Comparison of ENCODE assay signal across 16 cellular contexts in the genomic region with DNA sequence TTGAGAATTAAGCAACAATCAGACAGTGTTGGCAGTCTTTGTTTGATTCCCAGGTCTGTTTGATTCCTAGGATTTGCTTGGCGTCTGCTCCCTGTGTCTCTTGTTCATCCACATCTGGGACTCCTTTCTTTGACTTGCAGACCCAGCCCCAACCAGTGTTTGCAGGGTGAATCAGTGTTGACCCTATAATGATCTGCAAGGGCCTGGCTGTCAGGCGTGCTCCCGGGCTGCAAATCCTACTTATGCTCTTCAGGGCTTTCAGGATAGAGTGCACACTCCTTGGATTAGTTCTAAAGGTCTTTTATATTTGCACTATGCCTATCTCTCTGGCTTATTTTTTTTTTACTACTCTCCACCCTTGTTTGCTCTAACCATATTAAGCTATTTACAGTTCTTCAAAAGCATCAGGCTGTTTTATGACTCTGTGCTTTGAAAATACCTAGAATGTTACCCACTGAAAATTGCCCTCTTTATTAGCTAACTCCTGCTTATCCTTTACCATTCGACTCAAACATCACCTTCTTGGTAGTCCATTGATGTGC. TPM values are rescaled to one million over a fixed set of nuclear protein-coding genes. Genes with fewer than 3 reads are reported as not detected.
A peak's percentile ranks its signal among the peaks of the same experiment; 100 is the strongest.
DNase-seq lines count a peak whose midpoint lies in the region; ATAC-seq, FAIRE-seq and TF ChIP-seq lines count a peak whose summit lies in the region.
"Had no signal": no experiment of that assay in that cellular context is flagged by ENCODE, and none has a peak within 500 bp of the region (broad histone marks: within the 10 kb centered on the region; RNA-seq: fewer than 3 reads in every experiment).

No MANE protein-coding gene starts in this region.

- H3K36me3 ChIP-seq in PC-3 (ENCODE audit: low read depth, low read length) = no peaks in the 10 kb centered on the region

- ATAC-seq in A549 (no peak), PC-3 (peak; percentile 52), left colon (peak; percentile 82), HG02885 (IDR thresholded peaks at IDR 0.05; ENCODE audit: poor library complexity, unreplicated experiment) (no peak)

- no peaks in the 10 kb centered on the region for H3F3A ChIP-seq in PC-3 (ENCODE audit: low read length, unreplicated experiment)

- no peak overlapping the region for H3K9ac ChIP-seq in PC-3 (ENCODE audit: low read length)

- no peaks in the 10 kb centered on the region for H4K20me1 ChIP-seq in PC-3 (ENCODE audit: low read length)

- no peak overlapping the region for H3K4me3 Mint-ChIP-seq in T-helper 2 cell treated with Interferon-gamma antibody and Interleukin-4, amounts not matched to agents 5 μg/mL and 100 μg/mL, for 36 hours
- H3K4me3 Mint-ChIP-seq: B cell; CD4-positive, alpha-beta T cell; HFFc6 had no signal

- H3K27ac ChIP-seq in A549 (no peak overlapping the region), PC-3 (ENCODE audit: low read length) (no peak overlapping the region)
- H3K27ac ChIP-seq: HL-60 had no signal

- peaks cover 6% of the 10 kb centered on the region for H3K79me2 ChIP-seq in PC-3 (ENCODE audit: low read length)

- CTCF ChIA-PET in A549 (lab: Yijun Ruan, JAX) (interaction anchor here (0.8 kb wide), 1 partner anchor 25 kb away, joined by 3 read pairs; no protein-coding TSS in a partner anchor), PC-3 (lab: Charles Lee) (interaction anchor here (0.6 kb wide), 1 partner anchor 398 kb away, joined by 3 read pairs; no protein-coding TSS in a partner anchor)

- H3K27ac Mint-ChIP-seq in T-helper 2 cell treated with Interferon-gamma antibody and Interleukin-4, amounts not matched to agents 5 μg/mL and 100 μg/mL, for 36 hours = no peak overlapping the region
- H3K27ac Mint-ChIP-seq: B cell; CD4-positive, alpha-beta T cell; HFFc6 had no signal

- H3K27me3 ChIP-seq in PC-3 (ENCODE audit: low read length) = no peaks in the 10 kb centered on the region

- FAIRE-seq in A549 (lab: Jason Lieb, UNC) = peak; percentile 61

- TF ChIP-seq EP300 in A549 (IDR thresholded peaks at IDR 0.05) = no peak

- BruUV-seq in PC-3 (replicated peaks; lab: Mats Ljungman, UMichigan) = no TSS peak

- H3K4me3 ChIP-seq in A549 (no peak overlapping the region), PC-3 (ENCODE audit: low read length) (no peak overlapping the region)

- H3K36me3 Mint-ChIP-seq in T-helper 2 cell treated with Interferon-gamma antibody and Interleukin-4, amounts not matched to agents 5 μg/mL and 100 μg/mL, for 36 hours (ENCODE audit: low read depth) = no peaks in the 10 kb centered on the region

- no peak for TF ChIP-seq POLR2A in A549 (IDR thresholded peaks at IDR 0.05; ENCODE audit: low read length)

- peaks cover 9% of the 10 kb centered on the region for H3K4me1 Mint-ChIP-seq in T-helper 2 cell treated with Interferon-gamma antibody and Interleukin-4, amounts not matched to agents 5 μg/mL and 100 μg/mL, for 36 hours (ENCODE audit: low read depth)

- H3K4me1 ChIP-seq in A549 (peaks cover 2% of the 10 kb centered on the region; the same call in 1 of the 3 replicates), PC-3 (ENCODE audit: insufficient read depth, low read length) (peaks cover 18% of the 10 kb centered on the region)

- peaks cover 44% of the 10 kb centered on the region for H3K27me3 Mint-ChIP-seq in T-helper 2 cell treated with Interferon-gamma antibody and Interleukin-4, amounts not matched to agents 5 μg/mL and 100 μg/mL, for 36 hours (ENCODE audit: low read depth)

- H3K9me3 Mint-ChIP-seq in T-helper 2 cell treated with Interferon-gamma antibody and Interleukin-4, amounts not matched to agents 5 μg/mL and 100 μg/mL, for 36 hours = no peaks in the 10 kb centered on the region
- H3K9me3 Mint-ChIP-seq: CD4-positive, alpha-beta T cell; HFFc6 had no signal

- H3K4me2 ChIP-seq in A549 = no peak overlapping the region
- 0 out of 2 replicates have a peak overlapping the region, but pooled peaks have one; percentile 15 for H3K4me2 ChIP-seq in PC-3 (ENCODE audit: low read length)

- intact Hi-C loops in PC-3 (cut with micrococcal nuclease) (loop anchor here (1.0 to 5.0 kb wide), 6 partner anchors 68 to 743 kb away; no protein-coding TSS in a partner anchor), left colon (cut with DNase I, micrococcal nuclease) (no loop called here)

- TF ChIP-seq CTCF in A549 (IDR thresholded peaks at IDR 0.05) (no peak), PC-3 (conservative IDR thresholded peaks at IDR 0.05; ENCODE audit: low read depth, low read length) (no peak)

- no peak overlapping the region for H2AFZ ChIP-seq in PC-3 (ENCODE audit: low read length)

- DNase-seq in A549 (ENCODE audit: low read depth in 1 of 2, low spot score in 1 of 2) (no peak), DMS53 treated with DMSO at 0.1 percent for 48 hours (lab: John Stamatoyannopoulos, UW; ENCODE audit: unreplicated experiment) (peak; percentile 45), PC-3 (peak; percentile 51), left colon (no peak), cerebellar cortex (ENCODE audit: low spot score) (no peak)
- no peak for DNase-seq in T-helper 2 cell treated with Interferon-gamma antibody and Interleukin-4, amounts not matched to agents 5 μg/mL and 100 μg/mL, for 36 hours (ENCODE audit: low spot score)
- no peak for DNase-seq in stimulated activated CD4-positive, alpha-beta T cell treated with anti-CD3 and anti-CD28 coated beads, Interleukin-4, amount 100 ng/mL, for 4 hours
- DNase-seq: C1 segment of cervical spinal cord; CD4-positive, alpha-beta T cell; GF-D8; HCEC 1CT; HFFc6; IMR-90 had no signal

- TF ChIP-seq RAD21 in A549 (conservative IDR thresholded peaks at IDR 0.05 in 1 of 2, IDR thresholded peaks at IDR 0.05 in 1 of 2) = no peak

- H3K9me2 ChIP-seq in PC-3 (replicated peaks; ENCODE audit: low read length) = no peaks in the 10 kb centered on the region

- WGBS in A549 (ENCODE audit: missing lambda C conversion rate) = 16% methylated on average over 4 of the region's 4 CpGs

- POLR2A ChIA-PET in A549 (lab: Yijun Ruan, JAX) (no interaction called here), PC-3 (lab: Charles Lee; ENCODE audit: unreplicated experiment) (no interaction called here)

- H3K9me3 ChIP-seq in A549 (no peaks in the 10 kb centered on the region), PC-3 (ENCODE audit: low read length) (no peaks in the 10 kb centered on the region)

TF ChIP-seq in A549, 52 proteins besides CTCF, POLR2A, EP300 and RAD21:
- TF ChIP-seq CEBPB (IDR thresholded peaks at IDR 0.05) = no peak
- no peak for TF ChIP-seq ZSCAN20 (CRISPR knock-in tag; IDR thresholded peaks at IDR 0.05)
- no peak for TF ChIP-seq HDAC2 (IDR thresholded peaks at IDR 0.05)
- TF ChIP-seq SREBF2 (IDR thresholded peaks at IDR 0.05) = no peak
- TF ChIP-seq EHMT2 (IDR thresholded peaks at IDR 0.05; ENCODE audit: low read depth) = no peak
- TF ChIP-seq, protein P1, sequence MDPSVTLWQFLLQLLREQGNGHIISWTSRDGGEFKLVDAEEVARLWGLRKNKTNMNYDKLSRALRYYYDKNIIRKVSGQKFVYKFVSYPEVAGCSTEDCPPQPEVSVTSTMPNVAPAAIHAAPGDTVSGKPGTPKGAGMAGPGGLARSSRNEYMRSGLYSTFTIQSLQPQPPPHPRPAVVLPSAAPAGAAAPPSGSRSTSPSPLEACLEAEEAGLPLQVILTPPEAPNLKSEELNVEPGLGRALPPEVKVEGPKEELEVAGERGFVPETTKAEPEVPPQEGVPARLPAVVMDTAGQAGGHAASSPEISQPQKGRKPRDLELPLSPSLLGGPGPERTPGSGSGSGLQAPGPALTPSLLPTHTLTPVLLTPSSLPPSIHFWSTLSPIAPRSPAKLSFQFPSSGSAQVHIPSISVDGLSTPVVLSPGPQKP (IDR thresholded peaks at IDR 0.05; ENCODE audit: low read depth, low read length) = no peak
- TF ChIP-seq SMC3 (IDR thresholded peaks at IDR 0.05) = no peak
- TF ChIP-seq BHLHE40 (IDR thresholded peaks at IDR 0.05; ENCODE audit: low read depth, low read length) = no peak
- TF ChIP-seq EHF (CRISPR knock-in tag; IDR thresholded peaks at IDR 0.05) = no peak
- no peak for TF ChIP-seq CHD4 (IDR thresholded peaks at IDR 0.05; ENCODE audit: borderline replicate concordance)
- TF ChIP-seq ESRRA (IDR thresholded peaks at IDR 0.05; ENCODE audit: borderline replicate concordance, low read length) = no peak

RNA-seq across cellular contexts. Expression of a gene that starts 4.3 kb away (rescaled TPM):
- polyA plus RNA-seq in A549 (2011; rRNA removed) (1.4 and 1.8 TPM in 2 replicates), A549 (2017; fragmentation: RNase III; extraction: RNeasy Plus Mini Kit Qiagen cat#74134 plus additional on column Dnase treatment) (1.1 to 1.5 TPM (median 1.4 TPM) in 3 replicates)
- 0.21 and 0.45 TPM in 2 replicates for polyA plus RNA-seq in A549 (2012; cell fraction: cytosol; rRNA removed)
- 0.10 and 0.45 TPM in 2 replicates for polyA plus RNA-seq in A549 (2012; cell fraction: nucleus; rRNA removed)
- polyA minus RNA-seq in A549 (2011; rRNA and poly(A)+ RNA removed) = 1.6 and 4.1 TPM in 2 replicates
- total RNA-seq in PC-3 (2014; rRNA removed) (16.2 and 17.2 TPM in 2 replicates), left colon (1 to 10 TPM; 1.2 to 2.7 TPM)
- total RNA-seq: CD4-positive, alpha-beta T cell had no signal

Comparison
In these comparisons a context has a peak if more than half of its experiments do, and no peak if none do; other contexts are left out.
1. ATAC-seq: peak in PC-3 (single experiment) and left colon (single experiment); none in A549 (0 of 2) and HG02885 (single experiment).
2. DNase-seq: peak in DMS53 treated with DMSO at 0.1 percent for 48 hours (single experiment) and PC-3 (single experiment); none in A549 (0 of 2), left colon (0 of 2), cerebellar cortex (single experiment), T-helper 2 cell treated with Interferon-gamma antibody and Interleukin-4, amounts not matched to agents 5 μg/mL and 100 μg/mL, for 36 hours (single experiment) and stimulated activated CD4-positive, alpha-beta T cell treated with anti-CD3 and anti-CD28 coated beads, Interleukin-4, amount 100 ng/mL, for 4 hours (0 of 2).